9 cellular contexts compared by ENCODE assay signal in the genomic region with DNA sequence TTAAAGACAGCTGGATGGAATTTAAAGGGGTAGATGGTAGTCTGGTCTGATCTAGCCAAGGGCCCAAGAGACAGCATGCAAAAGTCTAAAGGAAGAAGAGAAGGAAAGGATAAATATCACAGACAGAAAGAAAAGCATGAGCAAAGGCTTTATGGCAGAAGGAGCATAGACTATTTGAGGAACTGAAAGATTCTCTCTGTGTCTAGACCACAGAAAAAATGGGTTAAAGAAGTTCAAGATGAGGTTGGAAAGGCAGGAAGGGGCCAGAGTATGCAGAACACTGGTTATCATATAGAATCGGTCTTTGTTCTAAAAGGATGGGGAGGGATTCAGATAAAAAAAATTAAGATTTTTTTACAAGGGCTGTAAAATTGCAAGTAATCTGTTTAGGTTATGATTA.
DNase-seq lines count a peak whose midpoint lies in the region; ATAC-seq and TF ChIP-seq lines count a peak whose summit lies in the region.
"Had no signal": no experiment of that assay in that cellular context is flagged by ENCODE, and none has a peak within 500 bp of the region (broad histone marks: within the 10 kb centered on the region; RNA-seq: fewer than 3 reads in every experiment).

No MANE protein-coding gene starts in this region.

- peak overlapping the region; percentile 95 for H3K27ac ChIP-seq in HL-60 (replicated peaks)
- no peak overlapping the region for H3K27ac ChIP-seq in prostate gland

- H3K36me3 ChIP-seq in prostate gland = no peaks in the 10 kb centered on the region

- DNase-seq in stimulated activated naive CD8-positive, alpha-beta T cell treated with anti-CD3 and anti-CD28 coated beads, Interleukin-15, amount 100 ng/mL, for 72 hours = no peak
- peak in 1 of 2 experiments; percentile 36 for DNase-seq in HL-60 (ENCODE audit: low read depth in 1 of 2, low spot score in 1 of 2)
- no peak for DNase-seq in stimulated activated naive B cell treated with anti-CD40 and anti-IgM and Interleukin-4, amounts not matched to agents 10 μg/mL and 1 μg/mL and 100 μg/mL, for 72 hours
- no peak for DNase-seq in prostate gland (ENCODE audit: low spot score)
- no peak for DNase-seq in activated naive CD4-positive, alpha-beta T cell treated with Interleukin-2 at 50 U/mL for 16 hours
- DNase-seq in progenitor cell of endocrine pancreas (ENCODE audit: low spot score, unreplicated experiment) = no peak

- H3K27me3 ChIP-seq in HL-60 (ENCODE audit: insufficient read depth, poor library complexity, severe bottlenecking) (no peaks in the 10 kb centered on the region), prostate gland (replicated peaks; ENCODE audit: insufficient read depth) (no peaks in the 10 kb centered on the region)

- TF ChIP-seq CTCF in HL-60 (IDR thresholded peaks at IDR 0.05; ENCODE audit: insufficient read depth, low read length) = no peak
- TF ChIP-seq CTCF in prostate gland (IDR thresholded peaks at IDR 0.05) = no peak
- no peak for TF ChIP-seq CTCF in progenitor cell of endocrine pancreas (IDR thresholded peaks at IDR 0.05; ENCODE audit: unreplicated experiment)

- TF ChIP-seq POLR2A in prostate gland (IDR thresholded peaks at IDR 0.05) = no peak

- H3K27me3 Mint-ChIP-seq in stimulated activated naive CD8-positive, alpha-beta T cell treated with anti-CD3 and anti-CD28 coated beads, Interleukin-15, Interleukin-2, amounts not matched to agents 100 ng/mL and 50 ng/mL, for 24 hours = no peaks in the 10 kb centered on the region
- no peaks in the 10 kb centered on the region for H3K27me3 Mint-ChIP-seq in stimulated activated naive CD8-positive, alpha-beta T cell treated with anti-CD3 and anti-CD28 coated beads, Interleukin-15, amount 100 ng/mL, for 72 hours
- H3K27me3 Mint-ChIP-seq in stimulated activated naive B cell treated with anti-CD40 and anti-IgM and Interleukin-4, amounts not matched to agents 10 μg/mL and 1 μg/mL and 100 μg/mL, for 72 hours = no peaks in the 10 kb centered on the region
- peaks cover 2% of the 10 kb centered on the region for H3K27me3 Mint-ChIP-seq in progenitor cell of endocrine pancreas
- H3K27me3 Mint-ChIP-seq: activated naive CD4-positive, alpha-beta T cell treated with anti-CD3 and anti-CD28 coated beads, Interleukin-2, amount 50 U/mL, for 24 hours had no signal

- no peak overlapping the region for H3K4me3 ChIP-seq in HL-60 (replicated peaks; ENCODE audit: insufficient read depth, low read length)
- H3K4me3 ChIP-seq in prostate gland = no peak overlapping the region

- ATAC-seq in stimulated activated naive CD8-positive, alpha-beta T cell treated with anti-CD3 and anti-CD28 coated beads, Interleukin-15, amount 100 ng/mL, for 72 hours = no peak
- peak; percentile 28 for ATAC-seq in HG02840 (IDR thresholded peaks at IDR 0.05; ENCODE audit: low FRiP score, unreplicated experiment)
- peak; percentile 37 to 41 for ATAC-seq in stimulated activated naive B cell treated with anti-CD40 and anti-IgM and Interleukin-4, amounts not matched to agents 10 μg/mL and 1 μg/mL and 100 μg/mL, for 72 hours (replicated peaks)

- H3K27ac Mint-ChIP-seq in stimulated activated naive CD8-positive, alpha-beta T cell treated with anti-CD3 and anti-CD28 coated beads, Interleukin-15, Interleukin-2, amounts not matched to agents 100 ng/mL and 50 ng/mL, for 24 hours = peak overlapping the region; percentile 16
- no peak overlapping the region for H3K27ac Mint-ChIP-seq in stimulated activated naive CD8-positive, alpha-beta T cell treated with anti-CD3 and anti-CD28 coated beads, Interleukin-15, amount 100 ng/mL, for 72 hours
- peak overlapping the region; percentile 89 for H3K27ac Mint-ChIP-seq in stimulated activated naive B cell treated with anti-CD40 and anti-IgM and Interleukin-4, amounts not matched to agents 10 μg/mL and 1 μg/mL and 100 μg/mL, for 72 hours
- no peak overlapping the region for H3K27ac Mint-ChIP-seq in progenitor cell of endocrine pancreas
- H3K27ac Mint-ChIP-seq: activated naive CD4-positive, alpha-beta T cell treated with anti-CD3 and anti-CD28 coated beads, Interleukin-2, amount 50 U/mL, for 24 hours had no signal

- H3K4me1 Mint-ChIP-seq in stimulated activated naive CD8-positive, alpha-beta T cell treated with anti-CD3 and anti-CD28 coated beads, Interleukin-15, Interleukin-2, amounts not matched to agents 100 ng/mL and 50 ng/mL, for 24 hours (ENCODE audit: low read depth) = peaks cover 56% of the 10 kb centered on the region
- peaks cover 57% of the 10 kb centered on the region for H3K4me1 Mint-ChIP-seq in stimulated activated naive CD8-positive, alpha-beta T cell treated with anti-CD3 and anti-CD28 coated beads, Interleukin-15, amount 100 ng/mL, for 72 hours
- peaks cover 65 to 90% of the 10 kb centered on the region in 2 donors for H3K4me1 Mint-ChIP-seq in stimulated activated naive B cell treated with anti-CD40 and anti-IgM and Interleukin-4, amounts not matched to agents 10 μg/mL and 1 μg/mL and 100 μg/mL, for 72 hours
- H3K4me1 Mint-ChIP-seq in progenitor cell of endocrine pancreas (ENCODE audit: low read depth) = no peaks in the 10 kb centered on the region

- WGBS in prostate gland = 88% methylated on average over 1 of the region's 1 CpG

- no peaks in the 10 kb centered on the region for H3K9me3 Mint-ChIP-seq in stimulated activated naive CD8-positive, alpha-beta T cell treated with anti-CD3 and anti-CD28 coated beads, Interleukin-15, Interleukin-2, amounts not matched to agents 100 ng/mL and 50 ng/mL, for 24 hours
- peaks cover 4 to 6% of the 10 kb centered on the region in 2 donors for H3K9me3 Mint-ChIP-seq in stimulated activated naive CD8-positive, alpha-beta T cell treated with anti-CD3 and anti-CD28 coated beads, Interleukin-15, amount 100 ng/mL, for 72 hours
- peaks cover 3 to 4% of the 10 kb centered on the region in 2 donors for H3K9me3 Mint-ChIP-seq in stimulated activated naive B cell treated with anti-CD40 and anti-IgM and Interleukin-4, amounts not matched to agents 10 μg/mL and 1 μg/mL and 100 μg/mL, for 72 hours
- H3K9me3 Mint-ChIP-seq in progenitor cell of endocrine pancreas (ENCODE audit: low read depth) = no peaks in the 10 kb centered on the region
- H3K9me3 Mint-ChIP-seq: activated naive CD4-positive, alpha-beta T cell treated with anti-CD3 and anti-CD28 coated beads, Interleukin-2, amount 50 U/mL, for 24 hours had no signal

- no peaks in the 10 kb centered on the region for H3K4me1 ChIP-seq in prostate gland (replicated peaks)

- intact Hi-C loops in prostate gland (cut with DNase I) = no loop called here

- H3K9me3 ChIP-seq in prostate gland = no peaks in the 10 kb centered on the region

- H3K4me3 Mint-ChIP-seq in stimulated activated naive CD8-positive, alpha-beta T cell treated with anti-CD3 and anti-CD28 coated beads, Interleukin-15, Interleukin-2, amounts not matched to agents 100 ng/mL and 50 ng/mL, for 24 hours = no peak overlapping the region
- no peak overlapping the region for H3K4me3 Mint-ChIP-seq in stimulated activated naive CD8-positive, alpha-beta T cell treated with anti-CD3 and anti-CD28 coated beads, Interleukin-15, amount 100 ng/mL, for 72 hours
- peak overlapping the region; percentile 18 to 27 for H3K4me3 Mint-ChIP-seq in stimulated activated naive B cell treated with anti-CD40 and anti-IgM and Interleukin-4, amounts not matched to agents 10 μg/mL and 1 μg/mL and 100 μg/mL, for 72 hours
- H3K4me3 Mint-ChIP-seq in progenitor cell of endocrine pancreas (ENCODE audit: low read depth) = no peak overlapping the region
- H3K4me3 Mint-ChIP-seq: activated naive CD4-positive, alpha-beta T cell treated with anti-CD3 and anti-CD28 coated beads, Interleukin-2, amount 50 U/mL, for 24 hours had no signal

- no peaks in the 10 kb centered on the region for H3K36me3 Mint-ChIP-seq in stimulated activated naive CD8-positive, alpha-beta T cell treated with anti-CD3 and anti-CD28 coated beads, Interleukin-15, Interleukin-2, amounts not matched to agents 100 ng/mL and 50 ng/mL, for 24 hours (ENCODE audit: low read depth)
- peaks cover 0 to 1% of the 10 kb centered on the region in 2 donors for H3K36me3 Mint-ChIP-seq in stimulated activated naive B cell treated with anti-CD40 and anti-IgM and Interleukin-4, amounts not matched to agents 10 μg/mL and 1 μg/mL and 100 μg/mL, for 72 hours
- H3K36me3 Mint-ChIP-seq in progenitor cell of endocrine pancreas (ENCODE audit: insufficient read depth) = no peaks in the 10 kb centered on the region
- H3K36me3 Mint-ChIP-seq: activated naive CD4-positive, alpha-beta T cell treated with anti-CD3 and anti-CD28 coated beads, Interleukin-2, amount 50 U/mL, for 24 hours had no signal

Comparison
In these comparisons a context has a peak if more than half of its experiments do, and no peak if none do; other contexts are left out.
1. H3K27ac Mint-ChIP-seq: peak in stimulated activated naive CD8-positive, alpha-beta T cell treated with anti-CD3 and anti-CD28 coated beads, Interleukin-15, Interleukin-2, amounts not matched to agents 100 ng/mL and 50 ng/mL, for 24 hours (single experiment) and stimulated activated naive B cell treated with anti-CD40 and anti-IgM and Interleukin-4, amounts not matched to agents 10 μg/mL and 1 μg/mL and 100 μg/mL, for 72 hours (single experiment); none in stimulated activated naive CD8-positive, alpha-beta T cell treated with anti-CD3 and anti-CD28 coated beads, Interleukin-15, amount 100 ng/mL, for 72 hours (0 of 2) and progenitor cell of endocrine pancreas (single experiment).
2. H3K4me3 Mint-ChIP-seq: peak in stimulated activated naive B cell treated with anti-CD40 and anti-IgM and Interleukin-4, amounts not matched to agents 10 μg/mL and 1 μg/mL and 100 μg/mL, for 72 hours (2 of 2); none in stimulated activated naive CD8-positive, alpha-beta T cell treated with anti-CD3 and anti-CD28 coated beads, Interleukin-15, Interleukin-2, amounts not matched to agents 100 ng/mL and 50 ng/mL, for 24 hours (single experiment), stimulated activated naive CD8-positive, alpha-beta T cell treated with anti-CD3 and anti-CD28 coated beads, Interleukin-15, amount 100 ng/mL, for 72 hours (0 of 2) and progenitor cell of endocrine pancreas (single experiment).